ENCODE assay signal across 21 cellular contexts in genomic region chr4:106569151-106570029, GRCh38.
DNase-seq lines count a peak whose midpoint lies in the region; ATAC-seq and TF ChIP-seq lines count a peak whose summit lies in the region.
"Had no signal": no experiment of that assay in that cellular context is flagged by ENCODE, and none has a peak within 500 bp of the region (broad histone marks: within the 10 kb centered on the region; RNA-seq: fewer than 3 reads in every experiment).

No MANE protein-coding gene starts in this region.

- H3K79me2 ChIP-seq in GM23248 (ENCODE audit: insufficient read depth) = no peaks in the 10 kb centered on the region

- no peak overlapping the region for H3K4me3 Mint-ChIP-seq in naive thymus-derived CD8-positive, alpha-beta T cell
- H3K4me3 Mint-ChIP-seq: activated CD8-positive, alpha-beta T cell treated with anti-CD3 and anti-CD28 coated beads for 36 hours; activated T-cell treated with anti-CD3 and anti-CD28 coated beads, Interleukin-2, amount 50 U/mL, for 72 hours; memory B cell; neural crest cell had no signal

- peaks cover 0 to 3% (median 0%) of the 10 kb centered on the region in 5 donors for H3K27me3 Mint-ChIP-seq in naive thymus-derived CD8-positive, alpha-beta T cell
- H3K27me3 Mint-ChIP-seq: activated CD8-positive, alpha-beta T cell treated with anti-CD3 and anti-CD28 coated beads for 36 hours; memory B cell had no signal

- POLR2A ChIA-PET in AG04449 (lab: Yijun Ruan, JAX) (no interaction called here), RWPE1 (lab: Yijun Ruan, JAX; ENCODE audit: low non-redundant PET) (no interaction called here)
- POLR2A ChIA-PET in naive thymus-derived CD8-positive, alpha-beta T cell (lab: Charles Lee) = no interaction called here

- peak overlapping the region; percentile 82 for H2AFZ ChIP-seq in GM23248

- H3K4me1 ChIP-seq in GM23248 (ENCODE audit: insufficient read depth) = peaks cover 19% of the 10 kb centered on the region
- H3K4me1 ChIP-seq: Peyer's patch, stomach, uterus had no signal

- DNase-seq in AG04449 (ENCODE audit: low read depth, low spot score) = no peak
- DNase-seq in GM23248 = peak; percentile 53
- peak; percentile 22 for DNase-seq in RWPE1 (ENCODE audit: low spot score)
- DNase-seq in fibroblast of mammary gland (ENCODE audit: low read depth) = peak; percentile 32
- no peak for DNase-seq in stimulated activated CD4-positive, alpha-beta T cell treated with anti-CD3 and anti-CD28 coated beads, Interleukin-4, amount 100 ng/mL, for 1 hour
- DNase-seq in erythroblast (lab: John Stamatoyannopoulos, UW) = no peak
- no peak for DNase-seq in naive thymus-derived CD8-positive, alpha-beta T cell
- no peak for DNase-seq in middle frontal gyrus (ENCODE audit: extremely low spot score, low spot score)
- DNase-seq: activated CD8-positive, alpha-beta T cell treated with anti-CD3 and anti-CD28 coated beads for 36 hours; activated T-cell treated with anti-CD3 and anti-CD28 coated beads, Interleukin-2, amount 50 U/mL, for 72 hours; GDM1; GOT3; NCI-H2081; NCI-H510A treated with DMSO at 0.1 percent for 48 hours; Peyer's patch; retina; stomach; T-helper 1 cell; uterus had no signal

- peak overlapping the region; percentile 44 for H3K27ac ChIP-seq in GM23248
- H3K27ac ChIP-seq in RWPE1 = no peak overlapping the region
- H3K27ac ChIP-seq: Peyer's patch, stomach, uterus had no signal

- no peak for TF ChIP-seq POLR2A in erythroblast (IDR thresholded peaks at IDR 0.05; ENCODE audit: low read length)

- H4K20me1 ChIP-seq in GM23248 (ENCODE audit: insufficient read depth) = no peaks in the 10 kb centered on the region

- H3F3A ChIP-seq in GM23248 (ENCODE audit: insufficient read depth) = peaks cover 21% of the 10 kb centered on the region

- H3K27me3 ChIP-seq in GM23248 (replicated peaks; ENCODE audit: insufficient read depth) = no peaks in the 10 kb centered on the region
- H3K27me3 ChIP-seq: Peyer's patch, stomach, uterus had no signal

- in situ Hi-C loops in GM23248 (cut with MboI) = no loop called here

- WGBS in GM23248 (ENCODE audit: low coverage in 1 of 2, low lambda C conversion rate in 2 of 2, missing lambda C conversion rate in 2 of 2), 2 experiments = 25 to 32% methylated on average over 7 of the region's 7 CpGs

- no peaks in the 10 kb centered on the region for H3K9me3 ChIP-seq in GM23248 (ENCODE audit: low read depth)
- H3K9me3 ChIP-seq: Peyer's patch, stomach, uterus had no signal

- ATAC-seq in naive thymus-derived CD8-positive, alpha-beta T cell = no peak
- ATAC-seq: activated CD8-positive, alpha-beta T cell treated with anti-CD3 and anti-CD28 coated beads for 36 hours; activated T-cell treated with anti-CD3 and anti-CD28 coated beads, Interleukin-2, amount 50 U/mL, for 72 hours had no signal

- peak overlapping the region; percentile 61 for H3K4me2 ChIP-seq in GM23248 (ENCODE audit: unreplicated experiment)

- H3K9me2 ChIP-seq in GM23248 (ENCODE audit: insufficient read depth) = no peaks in the 10 kb centered on the region

- H3K36me3 Mint-ChIP-seq in naive thymus-derived CD8-positive, alpha-beta T cell = no peaks in the 10 kb centered on the region
- H3K36me3 Mint-ChIP-seq: memory B cell had no signal

- no peaks in the 10 kb centered on the region for H3K4me1 Mint-ChIP-seq in naive thymus-derived CD8-positive, alpha-beta T cell
- H3K4me1 Mint-ChIP-seq: memory B cell, neural crest cell had no signal

- H3K9me3 Mint-ChIP-seq in naive thymus-derived CD8-positive, alpha-beta T cell = peaks cover 0 to 10% (median 0%) of the 10 kb centered on the region in 9 donors
- H3K9me3 Mint-ChIP-seq: activated CD8-positive, alpha-beta T cell treated with anti-CD3 and anti-CD28 coated beads for 36 hours; memory B cell had no signal

- TF ChIP-seq CTCF in AG04449 (IDR thresholded peaks at IDR 0.05; ENCODE audit: insufficient read depth, low read length, missing control alignments) (no peak), RWPE1 (conservative IDR thresholded peaks at IDR 0.05; ENCODE audit: low read depth) (no peak), fibroblast of mammary gland (conservative IDR thresholded peaks at IDR 0.05; ENCODE audit: control insufficient read depth, insufficient read depth, low read depth, low read length) (no peak)

- no peaks in the 10 kb centered on the region for H3K36me3 ChIP-seq in GM23248 (ENCODE audit: low read depth)
- H3K36me3 ChIP-seq: Peyer's patch, stomach, uterus had no signal

- 0 out of 2 replicates have a peak overlapping the region, but pooled peaks have one; percentile 7 for H3K9ac ChIP-seq in GM23248

- H3K4me3 ChIP-seq in AG04449 (ENCODE audit: low read depth, low read length) (peak overlapping the region; percentile 12; the same call in 1 of the 2 replicates), GM23248 (peak overlapping the region; percentile 38), fibroblast of mammary gland (ENCODE audit: control insufficient read depth, low read depth, low read length) (no peak overlapping the region)
- H3K4me3 ChIP-seq: Peyer's patch, stomach, uterus had no signal

- no peak overlapping the region for H3K27ac Mint-ChIP-seq in naive thymus-derived CD8-positive, alpha-beta T cell
- H3K27ac Mint-ChIP-seq: activated CD8-positive, alpha-beta T cell treated with anti-CD3 and anti-CD28 coated beads for 36 hours; activated T-cell treated with anti-CD3 and anti-CD28 coated beads, Interleukin-2, amount 50 U/mL, for 72 hours; memory B cell had no signal

- CTCF ChIA-PET in AG04449 (lab: Yijun Ruan, JAX) = interaction anchor here (0.9 to 1.5 kb wide), 2 partner anchors 14 to 200 kb away, joined by 3 to 4 read pairs; no protein-coding TSS in a partner anchor
- CTCF ChIA-PET in RWPE1 (lab: Yijun Ruan, JAX) = interaction anchor here (0.7 kb wide), 1 partner anchor 10 kb away, joined by 3 read pairs; no protein-coding TSS in a partner anchor

Comparison
In these comparisons a context has a peak if more than half of its experiments do, and no peak if none do; other contexts are left out.
1. DNase-seq: peak in GM23248 (single experiment), RWPE1 (single experiment) and fibroblast of mammary gland (single experiment); none in AG04449 (single experiment), stimulated activated CD4-positive, alpha-beta T cell treated with anti-CD3 and anti-CD28 coated beads, Interleukin-4, amount 100 ng/mL, for 1 hour (single experiment), erythroblast (0 of 2), naive thymus-derived CD8-positive, alpha-beta T cell (0 of 10) and middle frontal gyrus (single experiment).